In the genomic region with DNA sequence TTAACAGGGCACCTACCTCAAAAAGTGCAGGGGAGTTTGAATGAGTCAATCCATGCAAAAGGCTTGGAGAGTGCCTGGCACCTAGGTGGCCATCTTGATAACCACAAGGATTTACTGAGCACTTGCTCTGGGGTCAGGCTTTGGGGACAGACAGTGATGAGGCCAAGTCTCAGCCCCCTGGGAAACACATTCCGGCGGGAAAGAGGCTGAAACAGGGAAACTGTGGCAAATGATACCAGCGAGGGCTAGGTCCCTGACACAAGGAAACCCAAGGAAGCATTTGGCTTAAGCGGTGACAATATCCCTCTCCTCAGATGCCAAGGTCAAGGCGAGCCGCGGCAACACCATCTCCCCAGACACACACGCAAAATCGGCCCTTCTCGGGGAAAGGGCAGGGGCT, we compare ENCODE assay signal across 13 cellular contexts. TPM values are rescaled to one million over a fixed set of nuclear protein-coding genes. Genes with fewer than 3 reads are reported as not detected.
DNase-seq lines count a peak whose midpoint lies in the region; ATAC-seq and TF ChIP-seq lines count a peak whose summit lies in the region.
"Had no signal": no experiment of that assay in that cellular context is flagged by ENCODE, and none has a peak within 500 bp of the region (broad histone marks: within the 10 kb centered on the region; RNA-seq: fewer than 3 reads in every experiment).

No MANE protein-coding gene starts in this region.

- H3K9me3 Mint-ChIP-seq in activated T-helper 2 cell treated with anti-CD3 and anti-CD28 coated beads, Interferon-gamma antibody, Interleukin-2, Interleukin-4, amounts not matched to agents 10 μg/mL and 5 μg/mL and 100 μg/mL, durations not matched to agents 14 hours and 24 hours and 36 hours, result no peaks in the 10 kb centered on the region

- H3K9ac ChIP-seq in MM.1S (ENCODE audit: low read length), result no peak overlapping the region

- H2AFZ ChIP-seq in MM.1S (ENCODE audit: low read length), result no peak overlapping the region

- H3K79me2 ChIP-seq in MM.1S (ENCODE audit: low read length), result no peaks in the 10 kb centered on the region

- WGBS in right cardiac atrium, result 8% methylated on average over 10 of the region's 10 CpGs

- DNase-seq in AG04450 (ENCODE audit: low read depth, low spot score) (no peak), right cardiac atrium (peak in 1 of 3 donors; percentile 31), retinal pigment epithelial cell (ENCODE audit: low read depth) (no peak), MM.1S (no peak), NOMO-1 treated with DMSO at 0.1 percent for 48 hours (lab: John Stamatoyannopoulos, UW; ENCODE audit: unreplicated experiment) (no peak), NCI-H1436 treated with DMSO at 0.1 percent for 48 hours (lab: John Stamatoyannopoulos, UW) (no peak), NCI-H526 treated with DMSO at 0.1 percent for 48 hours (lab: John Stamatoyannopoulos, UW) (no peak)
- DNase-seq in activated T-helper 2 cell treated with anti-CD3 and anti-CD28 coated beads, Interferon-gamma antibody, Interleukin-2, Interleukin-4, amounts not matched to agents 10 μg/mL and 5 μg/mL and 100 μg/mL, durations not matched to agents 14 hours and 24 hours and 36 hours (ENCODE audit: low spot score), result no peak
- DNase-seq: activated T-cell treated with anti-CD3 and anti-CD28 coated beads, Interleukin-2, amount 50 U/mL, for 1 hour; effector memory CD4-positive, alpha-beta T cell; Kasumi-1 had no signal

- no peaks in the 10 kb centered on the region for H3K36me3 Mint-ChIP-seq in activated T-helper 2 cell treated with anti-CD3 and anti-CD28 coated beads, Interferon-gamma antibody, Interleukin-2, Interleukin-4, amounts not matched to agents 10 μg/mL and 5 μg/mL and 100 μg/mL, durations not matched to agents 14 hours and 24 hours and 36 hours (ENCODE audit: low read depth)
- H3K36me3 Mint-ChIP-seq: CD4-positive, CD25-positive, alpha-beta regulatory T cell had no signal

- H3K27me3 Mint-ChIP-seq in activated T-helper 2 cell treated with anti-CD3 and anti-CD28 coated beads, Interferon-gamma antibody, Interleukin-2, Interleukin-4, amounts not matched to agents 10 μg/mL and 5 μg/mL and 100 μg/mL, durations not matched to agents 14 hours and 24 hours and 36 hours (ENCODE audit: low read depth), result peaks cover 41% of the 10 kb centered on the region

- ATAC-seq in right cardiac atrium, result no peak
- ATAC-seq: left lobe of liver had no signal

- H4K20me1 ChIP-seq in MM.1S (ENCODE audit: insufficient read depth, low read length), result no peaks in the 10 kb centered on the region

- H3K4me1 ChIP-seq in right cardiac atrium (ENCODE audit: control insufficient read depth, insufficient read depth, low read length) (no peaks in the 10 kb centered on the region), MM.1S (ENCODE audit: low read length) (no peaks in the 10 kb centered on the region)

- intact Hi-C loops in activated T-helper 2 cell treated with anti-CD3 and anti-CD28 coated beads, Interferon-gamma antibody, Interleukin-2, Interleukin-4, amounts not matched to agents 10 μg/mL and 5 μg/mL and 100 μg/mL, durations not matched to agents 14 hours and 24 hours and 36 hours (cut with micrococcal nuclease), result loop anchor here (10.0 kb wide), 2 partner anchors 150 to 250 kb away; no protein-coding TSS in a partner anchor
- intact Hi-C loops in right cardiac atrium (cut with DNase I), result loop anchor here in 1 of 4 donors (10.0 kb wide), 1 partner anchor 150 kb away; no protein-coding TSS in a partner anchor

- peak overlapping the region; percentile 47 for H3K4me3 Mint-ChIP-seq in activated T-helper 2 cell treated with anti-CD3 and anti-CD28 coated beads, Interferon-gamma antibody, Interleukin-2, Interleukin-4, amounts not matched to agents 10 μg/mL and 5 μg/mL and 100 μg/mL, durations not matched to agents 14 hours and 24 hours and 36 hours (ENCODE audit: low read depth)

- H3K4me2 ChIP-seq in MM.1S (ENCODE audit: low read depth, low read length), result no peak overlapping the region

- peaks cover 15% of the 10 kb centered on the region for H3K4me1 Mint-ChIP-seq in activated T-helper 2 cell treated with anti-CD3 and anti-CD28 coated beads, Interferon-gamma antibody, Interleukin-2, Interleukin-4, amounts not matched to agents 10 μg/mL and 5 μg/mL and 100 μg/mL, durations not matched to agents 14 hours and 24 hours and 36 hours (ENCODE audit: low read depth)

- H3K4me3 ChIP-seq in AG04450 (ENCODE audit: low read depth, low read length) (peak overlapping the region; percentile 64; the same call in 1 of the 2 replicates), right cardiac atrium (ENCODE audit: low read length) (peak overlapping the region; percentile 77), retinal pigment epithelial cell (ENCODE audit: low read length) (peak overlapping the region; percentile 81), MM.1S (ENCODE audit: low read length) (no peak overlapping the region)

- CTCF ChIA-PET in AG04450 (lab: Charles Lee), result no interaction called here

- no peaks in the 10 kb centered on the region for H3K9me2 ChIP-seq in MM.1S (replicated peaks; ENCODE audit: insufficient read depth, low read length)

- POLR2A ChIA-PET in AG04450 (lab: Yijun Ruan, JAX), result no interaction called here

- H3K9me3 ChIP-seq in AG04450 (ENCODE audit: control insufficient read depth, insufficient read depth, low read length), result no peaks in the 10 kb centered on the region; the same call in 1 of the 2 replicates
- H3K9me3 ChIP-seq in right cardiac atrium (ENCODE audit: control insufficient read depth, low read length), result no peaks in the 10 kb centered on the region
- H3K9me3 ChIP-seq in MM.1S (replicated peaks; ENCODE audit: insufficient read depth, low read length), result no peaks in the 10 kb centered on the region

- peak overlapping the region; percentile 18 for H3K27ac Mint-ChIP-seq in activated T-helper 2 cell treated with anti-CD3 and anti-CD28 coated beads, Interferon-gamma antibody, Interleukin-2, Interleukin-4, amounts not matched to agents 10 μg/mL and 5 μg/mL and 100 μg/mL, durations not matched to agents 14 hours and 24 hours and 36 hours
- H3K27ac Mint-ChIP-seq: CD4-positive, CD25-positive, alpha-beta regulatory T cell had no signal

- H3K27ac ChIP-seq in AG04450 (ENCODE audit: low read depth, low read length) (no peak overlapping the region), right cardiac atrium (ENCODE audit: low read length) (no peak overlapping the region), MM.1S (ENCODE audit: low read length) (no peak overlapping the region)

- H3K27me3 ChIP-seq in AG04450 (ENCODE audit: control insufficient read depth, insufficient read depth, low read length) (peaks cover 23% of the 10 kb centered on the region), right cardiac atrium (ENCODE audit: control insufficient read depth, insufficient read depth) (no peaks in the 10 kb centered on the region), MM.1S (replicated peaks; ENCODE audit: insufficient read depth, low read length) (no peaks in the 10 kb centered on the region)

- no peak for TF ChIP-seq CTCF in AG04450 (IDR thresholded peaks at IDR 0.05; ENCODE audit: low read depth, low read length)
- TF ChIP-seq CTCF in retinal pigment epithelial cell (conservative IDR thresholded peaks at IDR 0.05; ENCODE audit: low read depth, low read length), result no peak
- TF ChIP-seq CTCF in MM.1S (IDR thresholded peaks at IDR 0.05; ENCODE audit: low read length), result no peak

- H3F3A ChIP-seq in MM.1S (ENCODE audit: insufficient read depth, low read length), result no peaks in the 10 kb centered on the region

- no peaks in the 10 kb centered on the region for H3K36me3 ChIP-seq in MM.1S (replicated peaks; ENCODE audit: insufficient read depth, low read length)

RNA-seq across cellular contexts. Expression of gene DOK5, which starts 0.5 kb away (rescaled TPM):
- polyA plus RNA-seq in AG04450 (2011; rRNA removed) (1.9 and 2.1 TPM in 2 replicates), right cardiac atrium (12.9 TPM)
- 1.1 and 2.7 TPM in 2 replicates for polyA minus RNA-seq in AG04450 (2011; rRNA and poly(A)+ RNA removed)
- total RNA-seq in activated T-helper 2 cell treated with anti-CD3 and anti-CD28 coated beads, Interferon-gamma antibody, Interleukin-2, Interleukin-4, amounts not matched to agents 10 μg/mL and 5 μg/mL and 100 μg/mL, durations not matched to agents 14 hours and 24 hours and 36 hours, result 2.9 and 4.7 TPM in 2 replicates
- total RNA-seq in right cardiac atrium, result 10 to 100 TPM; 10.6 to 20.2 (median 16.6) TPM
- total RNA-seq: CD4-positive, CD25-positive, alpha-beta regulatory T cell; left lobe of liver had no signal
